9 cellular contexts compared by ENCODE assay signal in genomic region chr14:68977741-68978549, GRCh38. TPM values are rescaled to one million over a fixed set of nuclear protein-coding genes. Genes with fewer than 3 reads are reported as not detected.
DNase-seq lines count a peak whose midpoint lies in the region; ATAC-seq, FAIRE-seq and TF ChIP-seq lines count a peak whose summit lies in the region.
"Had no signal": no experiment of that assay in that cellular context is flagged by ENCODE, and none has a peak within 500 bp of the region (broad histone marks: within the 10 kb centered on the region; RNA-seq: fewer than 3 reads in every experiment).

No MANE protein-coding gene starts in this region.

- no peak for TF ChIP-seq EP300 in HepG2 (IDR thresholded peaks at IDR 0.05; ENCODE audit: low read depth in 2 of 2, low read length in 2 of 2)
- TF ChIP-seq EP300 in HepG2 (CRISPR knock-in tag; IDR thresholded peaks at IDR 0.05; ENCODE audit: borderline replicate concordance): no peak

- H3K4me1 ChIP-seq in colonic mucosa: no peaks in the 10 kb centered on the region
- peaks cover 71% of the 10 kb centered on the region for H3K4me1 ChIP-seq in HepG2 (ENCODE audit: insufficient read depth, low read length)

- H3K9me3 Mint-ChIP-seq in WTC11: no peaks in the 10 kb centered on the region

- H3K4me3 ChIP-seq in MG63 (peak overlapping the region; percentile 88), colonic mucosa (peak overlapping the region; percentile 96), HepG2 (replicated peaks in 1 of 3; ENCODE audit: insufficient read depth in 1 of 3, low read depth in 2 of 3, low read length in 3 of 3) (peak overlapping the region; percentile 95 to 97 (median 95))

- peaks cover 23% of the 10 kb centered on the region for H3K36me3 Mint-ChIP-seq in WTC11

- H3K4me1 Mint-ChIP-seq in WTC11: peaks cover 44% of the 10 kb centered on the region

- peak overlapping the region; percentile 96 for H3K27ac ChIP-seq in colonic mucosa
- H3K27ac ChIP-seq in HepG2 (ENCODE audit: extremely low read length, insufficient read depth, low read length): peak overlapping the region; percentile 90

- no peaks in the 10 kb centered on the region for H3K27me3 ChIP-seq in MG63
- no peaks in the 10 kb centered on the region for H3K27me3 ChIP-seq in colonic mucosa
- no peaks in the 10 kb centered on the region for H3K27me3 ChIP-seq in HepG2 (ENCODE audit: control insufficient read depth in 1 of 2, insufficient read depth in 2 of 2, low read length in 2 of 2)

- intact Hi-C loops in colonic mucosa (cut with DNase I): loop anchor here (2.0 kb wide), 1 partner anchor 39 kb away; no protein-coding TSS in a partner anchor
- intact Hi-C loops in HepG2 (cut with micrococcal nuclease; ENCODE audit: unreplicated experiment): loop anchor here (5.0 kb wide), 1 partner anchor 66 kb away; no protein-coding TSS in a partner anchor

- peaks cover 47% of the 10 kb centered on the region for H3K36me3 ChIP-seq in MG63
- H3K36me3 ChIP-seq in colonic mucosa: no peaks in the 10 kb centered on the region
- H3K36me3 ChIP-seq in HepG2 (replicated peaks in 1 of 2; ENCODE audit: control insufficient read depth in 1 of 2, insufficient read depth in 2 of 2, low read length in 2 of 2): peaks cover 9 to 20% of the 10 kb centered on the region in 2 experiments

- in situ Hi-C loops in HepG2 (cut with HindIII; ENCODE audit: extremely low pct_ligation_motif_present, low pct_unique_long_range_greater_than_20kb): loop anchor here (5.0 kb wide), 1 partner anchor 36 kb away; no protein-coding TSS in a partner anchor

- H3K9me3 ChIP-seq in MG63: no peaks in the 10 kb centered on the region
- no peaks in the 10 kb centered on the region for H3K9me3 ChIP-seq in colonic mucosa
- H3K9me3 ChIP-seq in HepG2 (ENCODE audit: low read length): no peaks in the 10 kb centered on the region

- peak overlapping the region; percentile 79 for H3K4me3 Mint-ChIP-seq in WTC11

- peaks cover 15% of the 10 kb centered on the region for H4K20me1 ChIP-seq in HepG2 (ENCODE audit: insufficient read depth, low read length)

- no peak for TF ChIP-seq RAD21 in HepG2 (CRISPR knock-in tag; IDR thresholded peaks at IDR 0.05)

- H3K4me2 ChIP-seq in HepG2 (ENCODE audit: low read depth, low read length): peak overlapping the region; percentile 93

- peaks cover 7% of the 10 kb centered on the region for H3K27me3 Mint-ChIP-seq in WTC11 (ENCODE audit: low read depth)

- POLR2A ChIA-PET in WTC11 (lab: Charles Lee): interaction anchor here (0.6 to 1.3 kb wide), 5 partner anchors 10 to 132 kb away, joined by 3 to 8 read pairs (median 4); no protein-coding TSS in a partner anchor
- POLR2A ChIA-PET in HepG2 (lab: Yijun Ruan, JAX): interaction anchor here (0.6 to 5.2 kb wide), 11 partner anchors 9 to 66 kb away, joined by 3 to 36 read pairs (median 5); no protein-coding TSS in a partner anchor

- BruUV-seq in HepG2 (replicated peaks; lab: Mats Ljungman, UMichigan): TSS peak; percentile 84

- peak overlapping the region; percentile 91 to 99 for H3K9ac ChIP-seq in colonic mucosa (ENCODE audit: low read depth in 2 of 2, low read length in 2 of 2)
- H3K9ac ChIP-seq in HepG2 (ENCODE audit: insufficient read depth, low read depth, low read length): peak overlapping the region; percentile 93

- CTCF ChIA-PET in WTC11 (lab: Charles Lee): interaction anchor here (0.7 to 1.6 kb wide), 7 partner anchors 14 to 123 kb away, joined by 3 to 7 read pairs (median 3); no protein-coding TSS in a partner anchor
- CTCF ChIA-PET in HepG2 (lab: Yijun Ruan, JAX; ENCODE audit: low intra/inter-chr PET ratio, low total read pairs): no interaction called here

- peaks cover 54% of the 10 kb centered on the region for H3K79me2 ChIP-seq in HepG2 (ENCODE audit: insufficient read depth, low read length)

- TF ChIP-seq CTCF in WTC11 (IDR thresholded peaks at IDR 0.05): no peak
- no peak for TF ChIP-seq CTCF in colonic mucosa (IDR thresholded peaks at IDR 0.05)
- peak; percentile 46 for TF ChIP-seq CTCF in HepG2 (CRISPR knock-in tag; IDR thresholded peaks at IDR 0.05)

- H3K27ac Mint-ChIP-seq in WTC11: peak overlapping the region; percentile 26; the same call in 1 of the 2 replicates

- 2% methylated on average over 33 of the region's 57 CpGs for WGBS in HepG2 (ENCODE audit: low lambda C conversion rate)

- peak; percentile 9 for DNase-seq in NCI-H1436 (lab: John Stamatoyannopoulos, UW)
- DNase-seq in NCI-H1436 treated with DMSO at 0.1 percent for 48 hours (lab: John Stamatoyannopoulos, UW): no peak
- DNase-seq in MG63: peak; percentile 90
- peak; percentile 64 for DNase-seq in WTC11 (ENCODE audit: low spot score)
- peak; percentile 65 for DNase-seq in colonic mucosa
- DNase-seq in HepG2 (ENCODE audit: low spot score): no peak
- peak; percentile 54 to 59 for DNase-seq in stimulated activated CD8-positive, alpha-beta memory T cell treated with anti-CD3 and anti-CD28 coated beads, Interleukin-2, amount 100 ng/mL, for 48 hours (ENCODE audit: low read depth in 2 of 2)
- no peak for DNase-seq in NCI-H187 (lab: John Stamatoyannopoulos, UW)

- peak; percentile 78 to 89; a peak in 3 of 4 replicates for TF ChIP-seq POLR2A in HepG2 (IDR thresholded peaks at IDR 0.05; ENCODE audit: insufficient read depth in 1 of 2, low read depth in 2 of 2, low read length in 2 of 2)

- no peak overlapping the region for H2AFZ ChIP-seq in HepG2 (ENCODE audit: low read length)

- ATAC-seq in WTC11: peak; percentile 7
- ATAC-seq in HepG2: peak; percentile 15

- FAIRE-seq in HepG2 (lab: Jason Lieb, UNC): no peak
- FAIRE-seq: G401.6 had no signal

TF ChIP-seq in WTC11, 78 proteins besides CTCF, POLR2A, EP300 and RAD21 (continues in another document):
- TF ChIP-seq USF2 (CRISPR knock-in tag; IDR thresholded peaks at IDR 0.05) (no peak), FOXJ3 (CRISPR knock-in tag; IDR thresholded peaks at IDR 0.05; ENCODE audit: borderline replicate concordance) (no peak), TCF7 (CRISPR knock-in tag; IDR thresholded peaks at IDR 0.05; ENCODE audit: low read depth) (no peak)

TF ChIP-seq in HepG2, 621 proteins besides CTCF, POLR2A, EP300 and RAD21 (continues in another document):
- TF ChIP-seq MAF1 (CRISPR knock-in tag; IDR thresholded peaks at IDR 0.05; ENCODE audit: borderline replicate concordance) (no peak), ZNF512 (CRISPR knock-in tag; IDR thresholded peaks at IDR 0.05) (no peak), KDM3A (CRISPR knock-in tag; IDR thresholded peaks at IDR 0.05; ENCODE audit: low read depth) (no peak), SP140L (CRISPR knock-in tag; IDR thresholded peaks at IDR 0.05; ENCODE audit: borderline replicate concordance) (no peak), GATAD1 (CRISPR knock-in tag; IDR thresholded peaks at IDR 0.05) (no peak; the same call in 1 of the 2 replicates), ZNF792 (CRISPR knock-in tag; IDR thresholded peaks at IDR 0.05) (peak; percentile 28), AGO1 (IDR thresholded peaks at IDR 0.05; ENCODE audit: low read depth, low read length, poor library complexity, severe bottlenecking) (peak; percentile 81), HOXD1 (CRISPR knock-in tag; IDR thresholded peaks at IDR 0.05) (no peak), NR2C2 (CRISPR knock-in tag; IDR thresholded peaks at IDR 0.05; ENCODE audit: borderline replicate concordance) (no peak)

RNA-seq across cellular contexts. Expression of gene ACTN1, which starts 1.2 kb away (rescaled TPM):
- 61.9 and 80.5 TPM in 2 replicates for total RNA-seq in MG63 (2014; rRNA removed; shearing (Covaris generic); ENCODE audit: low replicate concordance)
- 196 to 198 TPM (median 197 TPM) in 3 replicates for total RNA-seq in WTC11 (2021)
- 100 to 1,000 TPM; 106 to 185 TPM for total RNA-seq in colonic mucosa
- total RNA-seq in HepG2 (2016; rRNA removed; fragmentation: Illumina TruSeq; extraction: Trizol): 58.6 and 62.4 TPM in 2 replicates
- 9.6 and 10.7 TPM in 2 replicates for total RNA-seq in HepG2 (2016; cell fraction: cytosol; rRNA removed; fragmentation: Illumina TruSeq; extraction: Trizol; ENCODE audit: low read depth)
- total RNA-seq in HepG2 (2016; cell fraction: insoluble cytoplasmic fraction; rRNA removed; fragmentation: Illumina TruSeq; extraction: Trizol): 55.0 and 63.6 TPM in 2 replicates
- total RNA-seq in HepG2 (2016; cell fraction: membrane; rRNA removed; fragmentation: Illumina TruSeq; extraction: Trizol): 25.2 and 28.3 TPM in 2 replicates
- 62.9 and 75.6 TPM in 2 replicates for total RNA-seq in HepG2 (2016; cell fraction: nucleus; rRNA removed; fragmentation: Illumina TruSeq; extraction: Trizol)
- polyA plus RNA-seq in HepG2 (2011; rRNA removed): 152 and 162 TPM in 2 replicates
- 97.7 and 136 TPM in 2 replicates for polyA plus RNA-seq in HepG2 (2011; cell fraction: cytosol; rRNA removed)
- 162 and 195 TPM in 2 replicates for polyA plus RNA-seq in HepG2 (2011; cell fraction: nucleus; rRNA removed)
- 109 and 118 TPM in 2 replicates for polyA plus RNA-seq in HepG2 (2012)
- polyA plus RNA-seq in HepG2 (2016; cell fraction: cytosol; fragmentation: Illumina TruSeq; extraction: Trizol; ENCODE audit: low read depth): 8.0 and 10.4 TPM in 2 replicates
- 67.9 and 88.1 TPM in 2 replicates for polyA plus RNA-seq in HepG2 (2016; cell fraction: insoluble cytoplasmic fraction; fragmentation: Illumina TruSeq; extraction: Trizol; ENCODE audit: low read depth)
- polyA plus RNA-seq in HepG2 (2016; cell fraction: membrane; fragmentation: Illumina TruSeq; extraction: Trizol; ENCODE audit: low read depth): 15.3 and 18.8 TPM in 2 replicates
- polyA plus RNA-seq in HepG2 (2016; cell fraction: nucleus; fragmentation: Illumina TruSeq; extraction: Trizol; ENCODE audit: insufficient read depth, low read depth): 91.6 and 93.8 TPM in 2 replicates
- 144 and 214 TPM in 2 replicates for polyA minus RNA-seq in HepG2 (2011; rRNA and poly(A)+ RNA removed; ENCODE audit: low replicate concordance)
- polyA minus RNA-seq in HepG2 (2011; cell fraction: cytosol; rRNA and poly(A)+ RNA removed): 167 and 168 TPM in 2 replicates
- 119 and 126 TPM in 2 replicates for polyA minus RNA-seq in HepG2 (2011; cell fraction: nucleus; rRNA and poly(A)+ RNA removed)

Comparison
In these comparisons a context has a peak if more than half of its experiments do, and no peak if none do; other contexts are left out.
1. DNase-seq: peak in NCI-H1436 (single experiment), MG63 (single experiment), WTC11 (single experiment), colonic mucosa (single experiment) and stimulated activated CD8-positive, alpha-beta memory T cell treated with anti-CD3 and anti-CD28 coated beads, Interleukin-2, amount 100 ng/mL, for 48 hours (2 of 2); none in NCI-H1436 treated with DMSO at 0.1 percent for 48 hours (single experiment), HepG2 (single experiment) and NCI-H187 (0 of 2).
2. Peak in every context shown above with its lines, with median percentiles within 50 percentile points of each other: H3K4me3 ChIP-seq.